In genomic region chr6:43801489-43802181, GRCh38 we compare ENCODE assay signal across 24 cellular contexts. TPM values are rescaled to one million over a fixed set of nuclear protein-coding genes. Genes with fewer than 3 reads are reported as not detected.
A peak's percentile ranks its signal among the peaks of the same experiment; 100 is the strongest.
DNase-seq lines count a peak whose midpoint lies in the region; TF ChIP-seq lines count a peak whose summit lies in the region.
"Had no signal": no experiment of that assay in that cellular context is flagged by ENCODE, and none has a peak within 500 bp of the region (broad histone marks: within the 10 kb centered on the region; RNA-seq: fewer than 3 reads in every experiment).

No MANE protein-coding gene starts in this region.

- H3K4me3 Mint-ChIP-seq in CD14-positive monocyte: peak overlapping the region in 1 of 2 donors; percentile 73
- no peak overlapping the region for H3K4me3 Mint-ChIP-seq in glutamatergic neuron (ENCODE audit: unreplicated experiment)
- H3K4me3 Mint-ChIP-seq: activated B cell treated with CpG ODN at 0.5 μM for 24 hours; activated CD8-positive, alpha-beta T cell treated with anti-CD3 and anti-CD28 coated beads for 36 hours; natural killer cell treated with Interleukin-12 subunit alpha and Interleukin-12 subunit beta and Interleukin-15 and Interleukin-18, amount 100 ng/mL, for 72 hours; stimulated activated naive CD8-positive, alpha-beta T cell treated with anti-CD3 and anti-CD28 coated beads, Interleukin-15, amount 100 ng/mL, for 72 hours had no signal

- H3K9me3 Mint-ChIP-seq in CD14-positive monocyte (peaks cover 0 to 2% (median 0%) of the 10 kb centered on the region in 7 donors), glutamatergic neuron (ENCODE audit: unreplicated experiment) (peaks cover 2% of the 10 kb centered on the region)
- H3K9me3 Mint-ChIP-seq: activated B cell treated with CpG ODN at 0.5 μM for 24 hours; activated CD8-positive, alpha-beta T cell treated with anti-CD3 and anti-CD28 coated beads for 36 hours; natural killer cell treated with Interleukin-12 subunit alpha and Interleukin-12 subunit beta and Interleukin-15 and Interleukin-18, amount 100 ng/mL, for 72 hours; stimulated activated naive CD8-positive, alpha-beta T cell treated with anti-CD3 and anti-CD28 coated beads, Interleukin-15, amount 100 ng/mL, for 72 hours had no signal

- H3K27ac Mint-ChIP-seq in CD14-positive monocyte (peak overlapping the region in 6 of 7 donors; percentile 0 to 97 (median 37)), glutamatergic neuron (ENCODE audit: unreplicated experiment) (peak overlapping the region; percentile 57)
- H3K27ac Mint-ChIP-seq: activated B cell treated with CpG ODN at 0.5 μM for 24 hours; activated CD8-positive, alpha-beta T cell treated with anti-CD3 and anti-CD28 coated beads for 36 hours; stimulated activated naive CD8-positive, alpha-beta T cell treated with anti-CD3 and anti-CD28 coated beads, Interleukin-15, amount 100 ng/mL, for 72 hours had no signal

- 83% methylated on average over 16 of the region's 16 CpGs for WGBS in esophagus muscularis mucosa

- no peak overlapping the region for H3K9ac ChIP-seq in parathyroid adenoma

- H3K36me3 ChIP-seq in parathyroid adenoma (ENCODE audit: control insufficient read depth, insufficient read depth, low read length) (no peaks in the 10 kb centered on the region), esophagus muscularis mucosa (no peaks in the 10 kb centered on the region)
- H3K36me3 ChIP-seq: BE2C, prostate gland had no signal

- H3K79me2 ChIP-seq in parathyroid adenoma: no peaks in the 10 kb centered on the region

- H3K27me3 ChIP-seq in parathyroid adenoma (ENCODE audit: control insufficient read depth, insufficient read depth, low read length) (no peaks in the 10 kb centered on the region), esophagus muscularis mucosa (no peaks in the 10 kb centered on the region)
- H3K27me3 ChIP-seq: BE2C had no signal

- TF ChIP-seq CTCF in CD14-positive monocyte (IDR thresholded peaks at IDR 0.05): no peak
- no peak for TF ChIP-seq CTCF in glutamatergic neuron (IDR thresholded peaks at IDR 0.05; ENCODE audit: partially characterized antibody, unreplicated experiment)
- no peak for TF ChIP-seq CTCF in parathyroid adenoma (IDR thresholded peaks at IDR 0.05)
- no peak for TF ChIP-seq CTCF in esophagus muscularis mucosa (IDR thresholded peaks at IDR 0.05)
- no peak for TF ChIP-seq CTCF in foreskin fibroblast (IDR thresholded peaks at IDR 0.05; ENCODE audit: low read depth, low read length)

- H3K36me3 Mint-ChIP-seq in CD14-positive monocyte (peaks cover 3 to 11% of the 10 kb centered on the region in 2 donors), glutamatergic neuron (ENCODE audit: unreplicated experiment) (no peaks in the 10 kb centered on the region)
- H3K36me3 Mint-ChIP-seq: natural killer cell treated with Interleukin-12 subunit alpha and Interleukin-12 subunit beta and Interleukin-15 and Interleukin-18, amount 100 ng/mL, for 72 hours had no signal

- H3K9me3 ChIP-seq in parathyroid adenoma (ENCODE audit: control insufficient read depth, low read length): no peaks in the 10 kb centered on the region
- no peaks in the 10 kb centered on the region for H3K9me3 ChIP-seq in esophagus muscularis mucosa
- H3K9me3 ChIP-seq: A549, BE2C, prostate gland had no signal

- peak overlapping the region; percentile 74 for H3K27ac ChIP-seq in parathyroid adenoma
- H3K27ac ChIP-seq in esophagus muscularis mucosa (replicated peaks in 1 of 4): no peak overlapping the region
- H3K27ac ChIP-seq: prostate gland had no signal

- DNase-seq in CD14-positive monocyte (ENCODE audit: low spot score) (no peak), NOMO-1 treated with dmso at 0.1 percent for 144 hours (lab: John Stamatoyannopoulos, UW; ENCODE audit: unreplicated experiment) (peak; percentile 64), glutamatergic neuron (no peak), esophagus muscularis mucosa (ENCODE audit: extremely low spot score) (no peak), foreskin fibroblast (no peak), NCI-H1417 (lab: John Stamatoyannopoulos, UW) (no peak), NCI-H2107 treated with DMSO at 0.1 percent for 48 hours (lab: John Stamatoyannopoulos, UW; ENCODE audit: unreplicated experiment) (no peak)
- DNase-seq: activated B cell treated with CpG ODN at 0.5 μM for 24 hours; activated CD8-positive, alpha-beta T cell treated with anti-CD3 and anti-CD28 coated beads for 36 hours; activated naive CD4-positive, alpha-beta T cell treated with Interleukin-2 at 50 U/mL for 16 hours; activated T-cell treated with anti-CD3 and anti-CD28 coated beads, Interleukin-2, amount 50 U/mL, for 1 hour; anterior cingulate cortex; BE2C; EL; NCI-H1436 treated with DMSO at 0.1 percent for 48 hours; NCI-H69; small intestine; stimulated activated CD4-positive, alpha-beta T cell treated with anti-CD3 and anti-CD28 coated beads, Interleukin-4, amount 100 ng/mL, for 24 hours; stimulated activated naive CD8-positive, alpha-beta T cell treated with anti-CD3 and anti-CD28 coated beads, Interleukin-15, amount 100 ng/mL, for 72 hours; T-helper 9 cell had no signal

- H3K4me1 Mint-ChIP-seq in CD14-positive monocyte: peaks cover 88% of the 10 kb centered on the region
- H3K4me1 Mint-ChIP-seq in glutamatergic neuron (ENCODE audit: low read depth, unreplicated experiment): peaks cover 22% of the 10 kb centered on the region

- peak overlapping the region; percentile 35 for H2AFZ ChIP-seq in parathyroid adenoma

- peaks cover 76% of the 10 kb centered on the region for H3K4me1 ChIP-seq in parathyroid adenoma
- peaks cover 0 to 18% (median 0%) of the 10 kb centered on the region in 4 donors for H3K4me1 ChIP-seq in esophagus muscularis mucosa
- H3K4me1 ChIP-seq: prostate gland had no signal

- no peak for TF ChIP-seq EP300 in esophagus muscularis mucosa (IDR thresholded peaks at IDR 0.05)

- peaks cover 0 to 9% (median 1%) of the 10 kb centered on the region in 3 donors for H3K27me3 Mint-ChIP-seq in CD14-positive monocyte (ENCODE audit: low read depth in 3 of 3)
- H3K27me3 Mint-ChIP-seq in glutamatergic neuron (ENCODE audit: unreplicated experiment): peaks cover 7% of the 10 kb centered on the region
- H3K27me3 Mint-ChIP-seq: activated B cell treated with CpG ODN at 0.5 μM for 24 hours; activated CD8-positive, alpha-beta T cell treated with anti-CD3 and anti-CD28 coated beads for 36 hours; stimulated activated naive CD8-positive, alpha-beta T cell treated with anti-CD3 and anti-CD28 coated beads, Interleukin-15, amount 100 ng/mL, for 72 hours had no signal

- no peak overlapping the region for H3K4me2 ChIP-seq in parathyroid adenoma (ENCODE audit: low read length)
- H3K4me2 ChIP-seq: A549 had no signal

- TF ChIP-seq POLR2A in esophagus muscularis mucosa (IDR thresholded peaks at IDR 0.05; ENCODE audit: low read depth): no peak

- intact Hi-C loops in CD14-positive monocyte (cut with micrococcal nuclease) (no loop called here), esophagus muscularis mucosa (cut with DNase I) (no loop called here)

- H3K4me3 ChIP-seq in parathyroid adenoma (ENCODE audit: low read depth, low read length): no peak overlapping the region
- H3K4me3 ChIP-seq in esophagus muscularis mucosa: no peak overlapping the region
- H3K4me3 ChIP-seq in foreskin fibroblast (ENCODE audit: low read depth in 1 of 2, low read length in 2 of 2): no peak overlapping the region
- H3K4me3 ChIP-seq: A549, prostate gland had no signal

RNA-seq across cellular contexts. Expression of gene VEGFA, which starts 31.6 kb away (rescaled TPM):
- polyA plus RNA-seq in CD14-positive monocyte: 10 to 100 TPM; 19.0 to 32.0 TPM
- total RNA-seq in glutamatergic neuron (ENCODE audit: unreplicated experiment): 21.6 TPM
- 10 to 100 TPM; 39.2 to 58.5 (median 45.0) TPM for total RNA-seq in esophagus muscularis mucosa
